In genomic region chr20:13267231-13267630, GRCh38 we compare ENCODE assay signal across 15 cellular contexts. TPM values are rescaled to one million over a fixed set of nuclear protein-coding genes. Genes with fewer than 3 reads are reported as not detected.
DNase-seq lines count a peak whose midpoint lies in the region; ATAC-seq and TF ChIP-seq lines count a peak whose summit lies in the region.
"Had no signal": no experiment of that assay in that cellular context is flagged by ENCODE, and none has a peak within 500 bp of the region (broad histone marks: within the 10 kb centered on the region; RNA-seq: fewer than 3 reads in every experiment).

No MANE protein-coding gene starts in this region.

- H3K36me3 ChIP-seq in WERI-Rb-1 (no peaks in the 10 kb centered on the region), lung (ENCODE audit: control insufficient read depth in 2 of 2, insufficient read depth in 2 of 2, low read length in 2 of 2) (no peaks in the 10 kb centered on the region), upper lobe of right lung (no peaks in the 10 kb centered on the region), breast epithelium (no peaks in the 10 kb centered on the region)
- H3K36me3 ChIP-seq: BLaER1 treated with 17β-estradiol and CSF1 and Interleukin-3, amounts not matched to agents 10 nM and 100 nM had no signal

- TF ChIP-seq POLR2A in breast epithelium (IDR thresholded peaks at IDR 0.05): no peak

- H3K27ac ChIP-seq in WERI-Rb-1: no peak overlapping the region
- no peak overlapping the region for H3K27ac ChIP-seq in lung (ENCODE audit: low read depth in 1 of 2, low read length in 1 of 2)
- no peak overlapping the region for H3K27ac ChIP-seq in upper lobe of right lung
- peak overlapping the region in 1 of 2 donors; percentile 57 for H3K27ac ChIP-seq in breast epithelium
- H3K27ac ChIP-seq: BLaER1 treated with 17β-estradiol and CSF1 and Interleukin-3, amounts not matched to agents 10 nM and 100 nM; GM23248 had no signal

- H3K4me1 ChIP-seq in lung (ENCODE audit: control insufficient read depth in 2 of 2, insufficient read depth in 2 of 2, low read length in 2 of 2): peaks cover 0 to 17% of the 10 kb centered on the region in 2 donors
- no peaks in the 10 kb centered on the region for H3K4me1 ChIP-seq in upper lobe of right lung
- no peaks in the 10 kb centered on the region for H3K4me1 ChIP-seq in breast epithelium

- no peak for TF ChIP-seq CTCF in WERI-Rb-1 (IDR thresholded peaks at IDR 0.05; ENCODE audit: low read depth, low read length)
- no peak for TF ChIP-seq CTCF in lung (IDR thresholded peaks at IDR 0.05; ENCODE audit: control extremely low read depth, extremely low read depth)
- TF ChIP-seq CTCF in upper lobe of right lung (IDR thresholded peaks at IDR 0.05): no peak
- TF ChIP-seq CTCF in breast epithelium (IDR thresholded peaks at IDR 0.05): no peak

- intact Hi-C loops in upper lobe of right lung (cut with DNase I) (no loop called here), breast epithelium (cut with DNase I; ENCODE audit: low total_unique reads) (no loop called here)

- no peak overlapping the region for H3K4me3 ChIP-seq in WERI-Rb-1 (ENCODE audit: low read depth, low read length)
- H3K4me3 ChIP-seq in lung: no peak overlapping the region
- no peak overlapping the region for H3K4me3 ChIP-seq in upper lobe of right lung
- no peak overlapping the region for H3K4me3 ChIP-seq in breast epithelium
- H3K4me3 ChIP-seq: BLaER1 treated with 17β-estradiol and CSF1 and Interleukin-3, amounts not matched to agents 10 nM and 100 nM; GM12878; GM23248 had no signal

- H3K9me3 ChIP-seq in WERI-Rb-1 (ENCODE audit: severe bottlenecking) (no peaks in the 10 kb centered on the region), lung (ENCODE audit: control insufficient read depth in 2 of 2, insufficient read depth in 1 of 2, low read length in 1 of 2) (no peaks in the 10 kb centered on the region), upper lobe of right lung (no peaks in the 10 kb centered on the region), breast epithelium (no peaks in the 10 kb centered on the region)
- H3K9me3 ChIP-seq: BLaER1 treated with 17β-estradiol and CSF1 and Interleukin-3, amounts not matched to agents 10 nM and 100 nM had no signal

- WGBS in lung, 2 donors: 52 to 70% methylated on average over 7 of the region's 7 CpGs

- peak; percentile 76 for DNase-seq in NCI-H82 treated with DMSO at 0.1 percent for 48 hours (lab: John Stamatoyannopoulos, UW; ENCODE audit: unreplicated experiment)
- peak; percentile 72 for DNase-seq in WERI-Rb-1
- DNase-seq in lung (ENCODE audit: low spot score): peak; percentile 33
- DNase-seq in upper lobe of right lung: peak; percentile 63
- no peak for DNase-seq in NCI-H1092 treated with DMSO at 0.1 percent for 48 hours (lab: John Stamatoyannopoulos, UW)
- DNase-seq in amygdala (lab: John Stamatoyannopoulos, UW): no peak
- DNase-seq in breast epithelium (ENCODE audit: low spot score in 2 of 2): no peak
- DNase-seq: ACHN; Calu3; CD4-positive, CD25-positive, alpha-beta regulatory T cell; DMS 273 treated with DMSO at 0.1 percent for 48 hours; GM23248 had no signal

- H3K27me3 ChIP-seq in WERI-Rb-1 (ENCODE audit: insufficient read depth, low read depth, severe bottlenecking) (no peaks in the 10 kb centered on the region), lung (ENCODE audit: control insufficient read depth, insufficient read depth) (no peaks in the 10 kb centered on the region), upper lobe of right lung (no peaks in the 10 kb centered on the region), breast epithelium (no peaks in the 10 kb centered on the region)
- H3K27me3 ChIP-seq: BLaER1 treated with 17β-estradiol and CSF1 and Interleukin-3, amounts not matched to agents 10 nM and 100 nM had no signal

- ATAC-seq in lung (ENCODE audit: insufficient read depth, low FRiP score) (peak; percentile 61), upper lobe of right lung (peak; percentile 83)
- ATAC-seq: GM12878 had no signal

RNA-seq across cellular contexts. Expression of gene ISM1, which starts 46.2 kb away (rescaled TPM):
- total RNA-seq in lung: 10 to 100 TPM in 1 of 2 donors, 1 to 10 TPM in 1; 3.4 to 13.6 TPM
- polyA plus RNA-seq in lung: 1 to 10 TPM; 1.6 to 2.3 TPM
- 4.1 TPM for total RNA-seq in upper lobe of right lung
- 10 to 100 TPM; 13.0 to 18.7 (median 15.2) TPM for total RNA-seq in breast epithelium
- total RNA-seq: A172, Calu3, GM12878, GM23248 had no signal

Comparison
In these comparisons a context has a peak if more than half of its experiments do, and no peak if none do; other contexts are left out.
1. DNase-seq: peak in NCI-H82 treated with DMSO at 0.1 percent for 48 hours (single experiment), WERI-Rb-1 (single experiment), lung (single experiment) and upper lobe of right lung (single experiment); none in NCI-H1092 treated with DMSO at 0.1 percent for 48 hours (single experiment), amygdala (0 of 56) and breast epithelium (0 of 2).